Comparison of ENCODE assay signal across 22 cellular contexts in the genomic region with DNA sequence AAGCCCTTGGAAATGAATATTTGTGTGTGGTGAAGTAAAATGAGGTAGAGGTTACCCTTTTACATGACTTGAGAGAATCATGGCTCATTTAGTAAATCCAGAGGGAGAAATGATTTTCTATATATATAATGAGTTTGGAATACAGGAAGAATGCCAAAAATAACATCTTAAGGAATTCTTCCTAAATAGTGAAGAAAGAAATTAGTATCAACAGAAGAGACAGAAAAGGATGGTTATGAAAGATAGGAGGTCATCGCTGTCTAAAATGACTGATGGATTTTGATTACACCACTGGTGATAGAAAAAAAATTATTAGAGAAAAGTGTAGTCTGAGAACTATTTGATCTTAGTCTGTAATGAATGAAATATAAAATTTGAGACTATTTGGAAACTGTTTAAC.
DNase-seq lines count a peak whose midpoint lies in the region; ATAC-seq, FAIRE-seq and TF ChIP-seq lines count a peak whose summit lies in the region.
"Had no signal": no experiment of that assay in that cellular context is flagged by ENCODE, and none has a peak within 500 bp of the region (broad histone marks: within the 10 kb centered on the region; RNA-seq: fewer than 3 reads in every experiment).

No MANE protein-coding gene starts in this region.

- no peak for TF ChIP-seq RAD21 in IMR-90 (IDR thresholded peaks at IDR 0.05; ENCODE audit: low read length)

- no peak overlapping the region for H2BK120ac ChIP-seq in IMR-90 (ENCODE audit: low read depth, low read length)

- H3K27ac ChIP-seq in 22Rv1 = peak overlapping the region; percentile 58; the same call in 1 of the 2 replicates
- H3K27ac ChIP-seq in IMR-90 (ENCODE audit: insufficient read depth, low read length) = no peak overlapping the region
- no peak overlapping the region for H3K27ac ChIP-seq in astrocyte (ENCODE audit: low read depth, low read length)
- H3K27ac ChIP-seq: SK-N-MC had no signal

- no peak overlapping the region for H4K5ac ChIP-seq in IMR-90 (ENCODE audit: low read depth, low read length)

- POLR2A ChIA-PET in IMR-90 (lab: Charles Lee; ENCODE audit: unreplicated experiment) = no interaction called here

- H3K79me2 ChIP-seq in astrocyte (ENCODE audit: insufficient read depth, low read length) = no peaks in the 10 kb centered on the region

- dilution Hi-C loops in IMR-90 (cut with HindIII; ENCODE audit: low sequenced_read_pairs, unreplicated experiment) = no loop called here

- H3K56ac ChIP-seq in IMR-90 (ENCODE audit: extremely low read depth, insufficient read depth, low read length) = no peak overlapping the region

- H2AFZ ChIP-seq in IMR-90 (replicated peaks; ENCODE audit: low read length, poor library complexity) (no peak overlapping the region), astrocyte (ENCODE audit: low read depth, low read length) (no peak overlapping the region)

- no peak overlapping the region for H3K18ac ChIP-seq in IMR-90 (ENCODE audit: low read depth, low read length)

- H3K4me3 ChIP-seq in IMR-90 (ENCODE audit: insufficient read depth, low read depth, low read length) = no peak overlapping the region
- H3K4me3 ChIP-seq in astrocyte (ENCODE audit: insufficient read depth, low read depth, low read length) = no peak overlapping the region
- H3K4me3 ChIP-seq: MG63, SK-N-MC had no signal

- H3K4me1 ChIP-seq in IMR-90 (ENCODE audit: control insufficient read depth, insufficient read depth, low read length) (peaks cover 2% of the 10 kb centered on the region; the same call in 1 of the 2 replicates), astrocyte (ENCODE audit: insufficient read depth, low read length) (peaks cover 19% of the 10 kb centered on the region)

- H3K36me3 ChIP-seq in IMR-90 (ENCODE audit: control insufficient read depth, insufficient read depth, low read length) (no peaks in the 10 kb centered on the region), astrocyte (ENCODE audit: insufficient read depth, low read length) (no peaks in the 10 kb centered on the region)
- H3K36me3 ChIP-seq: MG63 had no signal

- no peak overlapping the region for H2AK5ac ChIP-seq in IMR-90 (ENCODE audit: low read depth, low read length)

- no peak for DNase-seq in IMR-90
- peak; percentile 8 for DNase-seq in astrocyte (ENCODE audit: low read depth)
- no peak for DNase-seq in SKM-1 (lab: John Stamatoyannopoulos, UW; ENCODE audit: unreplicated experiment)
- DNase-seq in iPS-NIHi7 (ENCODE audit: extremely low spot score) = no peak
- DNase-seq in NCI-H1417 treated with DMSO at 0.1 percent for 48 hours (lab: John Stamatoyannopoulos, UW) = no peak
- DNase-seq: Calu3; CD4-positive, alpha-beta memory T cell; H7; Kasumi-1; MG63; NCI-H1092; NCI-H2029 treated with DMSO at 0.1 percent for 48 hours; NCI-H2171; NCI-H748 treated with DMSO at 0.1 percent for 48 hours; NK-92 treated with Interleukin-12 subunit alpha and Interleukin-12 subunit beta, amount 100 ng/mL, for 24 hours; SHP77 had no signal

- no peak overlapping the region for H3K14ac ChIP-seq in IMR-90 (replicated peaks; ENCODE audit: low read depth, low read length)

- intact Hi-C loops in IMR-90 (cut with micrococcal nuclease) = loop anchor here (5.0 kb wide), 2 partner anchors 108 to 142 kb away; no protein-coding TSS in a partner anchor

- TF ChIP-seq CTCF in 22Rv1 (IDR thresholded peaks at IDR 0.05) (no peak), IMR-90 (conservative IDR thresholded peaks at IDR 0.05; ENCODE audit: low read depth, low read length) (no peak), astrocyte (IDR thresholded peaks at IDR 0.05; ENCODE audit: insufficient read depth, low read depth, low read length) (no peak), nephron (IDR thresholded peaks at IDR 0.05; ENCODE audit: unreplicated experiment in 3 of 3) (no peak)

- no peak overlapping the region for H2BK20ac ChIP-seq in IMR-90 (ENCODE audit: low read depth, low read length)

- H2AK9ac ChIP-seq in IMR-90 (replicated peaks; ENCODE audit: low read depth, low read length, poor library complexity) = no peak overlapping the region

- H3K27me3 ChIP-seq in IMR-90 (ENCODE audit: control insufficient read depth, insufficient read depth, low read length) = no peaks in the 10 kb centered on the region
- no peaks in the 10 kb centered on the region for H3K27me3 ChIP-seq in astrocyte (ENCODE audit: insufficient read depth, low read length)
- H3K27me3 ChIP-seq: MG63 had no signal

- H4K20me1 ChIP-seq in IMR-90 (ENCODE audit: insufficient read depth, low read length) (peaks cover 4% of the 10 kb centered on the region; the same call in 1 of the 2 replicates), astrocyte (ENCODE audit: insufficient read depth, low read length) (no peaks in the 10 kb centered on the region)

- no TSS peak for BruUV-seq in IMR-90 (replicated peaks; lab: Mats Ljungman, UMichigan)

- FAIRE-seq in astrocyte (lab: Jason Lieb, UNC) = no peak
- FAIRE-seq: HTR-8/SVneo had no signal

- in situ Hi-C loops in IMR-90 (cut with MboI; ENCODE audit: low sequenced_read_pairs) = no loop called here

- H3K9me3 ChIP-seq in IMR-90 (ENCODE audit: control insufficient read depth, insufficient read depth, low read length) (no peaks in the 10 kb centered on the region), astrocyte (ENCODE audit: insufficient read depth, low read depth, low read length) (no peaks in the 10 kb centered on the region)
- H3K9me3 ChIP-seq: MG63 had no signal

- H3K4me2 ChIP-seq in IMR-90 (ENCODE audit: low read depth, low read length) = no peak overlapping the region
- H3K4me2 ChIP-seq in astrocyte (ENCODE audit: low read length) = no peak overlapping the region

- peaks cover 0 to 8% of the 10 kb centered on the region in 2 experiments; a peak in 2 of 4 replicates for H3K79me1 ChIP-seq in IMR-90 (ENCODE audit: low read depth in 1 of 2, low read length in 2 of 2)

- H3K9me3 Mint-ChIP-seq in astrocyte (ENCODE audit: unreplicated experiment) (no peaks in the 10 kb centered on the region), nephron (no peaks in the 10 kb centered on the region)
- H3K9me3 Mint-ChIP-seq: IgD-negative memory B cell had no signal

- peaks cover 3% of the 10 kb centered on the region for H3K36me3 Mint-ChIP-seq in astrocyte (ENCODE audit: low read depth, unreplicated experiment)
- H3K36me3 Mint-ChIP-seq in nephron (ENCODE audit: low read depth) = no peaks in the 10 kb centered on the region

- no peak overlapping the region for H3K4me3 Mint-ChIP-seq in astrocyte (ENCODE audit: unreplicated experiment)
- H3K4me3 Mint-ChIP-seq in nephron = no peak overlapping the region
- H3K4me3 Mint-ChIP-seq: CD4-positive, alpha-beta memory T cell; IgD-negative memory B cell had no signal

- CTCF ChIA-PET in IMR-90 (lab: Yijun Ruan, JAX) = no interaction called here

- WGBS in IMR-90 (ENCODE audit: extremely low coverage in 2 of 2, insufficient read length in 1 of 2), 2 experiments = no CpG with 5 or more reads among the region's 1 CpG

- ATAC-seq in IMR-90 (ENCODE audit: low read depth) (no peak), GM18511 (IDR thresholded peaks at IDR 0.05; ENCODE audit: unreplicated experiment) (no peak)

- H4K8ac ChIP-seq in IMR-90 (ENCODE audit: low read depth in 2 of 2, low read length in 2 of 2) = no peak overlapping the region

- no peak overlapping the region for H3K4ac ChIP-seq in IMR-90 (ENCODE audit: low read depth, low read length)

- H3K27me3 Mint-ChIP-seq in astrocyte (ENCODE audit: low read depth, unreplicated experiment) (no peaks in the 10 kb centered on the region), nephron (ENCODE audit: low read depth) (no peaks in the 10 kb centered on the region)
- H3K27me3 Mint-ChIP-seq: CD4-positive, alpha-beta memory T cell; IgD-negative memory B cell had no signal

- TF ChIP-seq POLR2A in IMR-90 (IDR thresholded peaks at IDR 0.05; ENCODE audit: low read depth, low read length) = no peak

- peaks cover 4% of the 10 kb centered on the region; the same call in 1 of the 2 replicates for H3K9me1 ChIP-seq in IMR-90 (ENCODE audit: insufficient read depth, low read length)

- H4K91ac ChIP-seq in IMR-90 (ENCODE audit: insufficient read depth, low read depth, low read length) = no peak overlapping the region

- H3K27ac Mint-ChIP-seq in astrocyte (ENCODE audit: unreplicated experiment) (no peak overlapping the region), nephron (peak overlapping the region; percentile 1 to 41 (median 8))
- H3K27ac Mint-ChIP-seq: CD4-positive, alpha-beta memory T cell; IgD-negative memory B cell had no signal

- H2BK5ac ChIP-seq in IMR-90 (ENCODE audit: low read depth, low read length, poor library complexity, severe bottlenecking) = peak overlapping the region; percentile 94

- H3K4me1 Mint-ChIP-seq in astrocyte (ENCODE audit: low read depth, unreplicated experiment) (peaks cover 31% of the 10 kb centered on the region), nephron (peaks cover 19% of the 10 kb centered on the region)
- H3K4me1 Mint-ChIP-seq: IgD-negative memory B cell had no signal

- H3K23ac ChIP-seq in IMR-90 (ENCODE audit: low read depth, low read length) = no peak overlapping the region

- H3K9ac ChIP-seq in IMR-90 (ENCODE audit: low read depth, low read length) = no peak overlapping the region
- no peak overlapping the region for H3K9ac ChIP-seq in astrocyte (ENCODE audit: low read length)

- H2BK15ac ChIP-seq in IMR-90 (ENCODE audit: low read depth, low read length) = no peak overlapping the region

TF ChIP-seq in IMR-90, 13 proteins besides CTCF, POLR2A, EP300 and RAD21 (continues in another document):
- no peak for TF ChIP-seq CEBPB (IDR thresholded peaks at IDR 0.05; ENCODE audit: low read depth, low read length)
- no peak for TF ChIP-seq NFE2L2 (IDR thresholded peaks at IDR 0.05; ENCODE audit: low read depth, low read length)
- no peak for TF ChIP-seq FOS (IDR thresholded peaks at IDR 0.05; ENCODE audit: low read depth, low read length)
- TF ChIP-seq, protein P1, sequence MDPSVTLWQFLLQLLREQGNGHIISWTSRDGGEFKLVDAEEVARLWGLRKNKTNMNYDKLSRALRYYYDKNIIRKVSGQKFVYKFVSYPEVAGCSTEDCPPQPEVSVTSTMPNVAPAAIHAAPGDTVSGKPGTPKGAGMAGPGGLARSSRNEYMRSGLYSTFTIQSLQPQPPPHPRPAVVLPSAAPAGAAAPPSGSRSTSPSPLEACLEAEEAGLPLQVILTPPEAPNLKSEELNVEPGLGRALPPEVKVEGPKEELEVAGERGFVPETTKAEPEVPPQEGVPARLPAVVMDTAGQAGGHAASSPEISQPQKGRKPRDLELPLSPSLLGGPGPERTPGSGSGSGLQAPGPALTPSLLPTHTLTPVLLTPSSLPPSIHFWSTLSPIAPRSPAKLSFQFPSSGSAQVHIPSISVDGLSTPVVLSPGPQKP (IDR thresholded peaks at IDR 0.05; ENCODE audit: borderline replicate concordance, low read depth, low read length) = no peak
- no peak for TF ChIP-seq CHD1 (IDR thresholded peaks at IDR 0.05; ENCODE audit: low read depth, low read length)
- no peak for TF ChIP-seq BHLHE40 (IDR thresholded peaks at IDR 0.05; ENCODE audit: low read depth, low read length)
- no peak for TF ChIP-seq RCOR1 (IDR thresholded peaks at IDR 0.05; ENCODE audit: insufficient replicate concordance, low read length)
- TF ChIP-seq MXI1 (IDR thresholded peaks at IDR 0.05; ENCODE audit: borderline replicate concordance, low read depth, low read length) = no peak
- TF ChIP-seq RFX5 (IDR thresholded peaks at IDR 0.05; ENCODE audit: low read depth, low read length) = no peak
- TF ChIP-seq SMC3 (IDR thresholded peaks at IDR 0.05; ENCODE audit: low read depth, low read length) = no peak
